ENCODE assay signal across 22 cellular contexts in genomic region chr5:138620661-138621224, GRCh38. TPM values are rescaled to one million over a fixed set of nuclear protein-coding genes. Genes with fewer than 3 reads are reported as not detected.
A peak's percentile ranks its signal among the peaks of the same experiment; 100 is the strongest.
DNase-seq lines count a peak whose midpoint lies in the region; ATAC-seq, FAIRE-seq and TF ChIP-seq lines count a peak whose summit lies in the region.
"Had no signal": no experiment of that assay in that cellular context is flagged by ENCODE, and none has a peak within 500 bp of the region (broad histone marks: within the 10 kb centered on the region; RNA-seq: fewer than 3 reads in every experiment).

No MANE protein-coding gene starts in this region.

- H3K9ac ChIP-seq in K562 (ENCODE audit: insufficient read depth in 1 of 2, low read depth in 2 of 2, low read length in 2 of 2), result no peak overlapping the region
- H3K9ac ChIP-seq: BLaER1 had no signal

- no peak overlapping the region for H3K4me3 ChIP-seq in K562
- H3K4me3 ChIP-seq in suprapubic skin, result no peak overlapping the region
- H3K4me3 ChIP-seq in heart left ventricle, result no peak overlapping the region
- H3K4me3 ChIP-seq: BLaER1, GM23338, HAP-1 had no signal

- H3K27me3 ChIP-seq in K562 (ENCODE audit: control insufficient read depth in 2 of 2, insufficient read depth in 2 of 2, low read length in 2 of 2), result peaks cover 0 to 22% of the 10 kb centered on the region in 2 experiments; a peak in 2 of 5 replicates
- H3K27me3 ChIP-seq in suprapubic skin, result no peaks in the 10 kb centered on the region
- no peaks in the 10 kb centered on the region for H3K27me3 ChIP-seq in heart left ventricle
- H3K27me3 ChIP-seq: BLaER1 had no signal

- in situ Hi-C loops in K562 (cut with MboI), result no loop called here

- intact Hi-C loops in K562 (cut with micrococcal nuclease), result no loop called here
- intact Hi-C loops in heart left ventricle (cut with DNase I), result no loop called here

- H3K79me2 ChIP-seq in K562 (ENCODE audit: control insufficient read depth, insufficient read depth, low read length), result no peaks in the 10 kb centered on the region

- DNase-seq in NCI-H82 (lab: John Stamatoyannopoulos, UW) (peak; percentile 11), NCI-H82 treated with DMSO at 0.1 percent for 48 hours (lab: John Stamatoyannopoulos, UW; ENCODE audit: unreplicated experiment) (no peak), K562 (ENCODE audit: extremely low read depth in 1 of 4, low spot score in 3 of 4) (no peak), islet precursor cell (peak; percentile 40), suprapubic skin (ENCODE audit: low spot score in 2 of 2) (peak; percentile 19 to 23), heart left ventricle (no peak), H4 (ENCODE audit: low spot score) (no peak), NCI-H2081 (lab: John Stamatoyannopoulos, UW) (no peak)
- DNase-seq: Caco-2; CD4-positive, CD25-positive, alpha-beta regulatory T cell; CD8-positive, alpha-beta T cell; DMS153; DND-41 had no signal

- no peak for TF ChIP-seq CTCF in K562 (IDR thresholded peaks at IDR 0.05 in 2 of 3, conservative IDR thresholded peaks at IDR 0.05 in 1 of 3; ENCODE audit: insufficient read depth in 2 of 3, low read depth in 1 of 3, low read length in 3 of 3)
- no peak for TF ChIP-seq CTCF in suprapubic skin (IDR thresholded peaks at IDR 0.05)
- TF ChIP-seq CTCF in heart left ventricle (IDR thresholded peaks at IDR 0.05), result no peak

- no TSS peak for BruUV-seq in K562 (replicated peaks; lab: Mats Ljungman, UMichigan)

- no peak for TF ChIP-seq RAD21 in K562 (CRISPR knock-in tag; conservative IDR thresholded peaks at IDR 0.05 in 1 of 2, IDR thresholded peaks at IDR 0.05 in 1 of 2)

- H3K36me3 ChIP-seq in K562 (ENCODE audit: control insufficient read depth, insufficient read depth, low read length), result no peaks in the 10 kb centered on the region
- no peaks in the 10 kb centered on the region for H3K36me3 ChIP-seq in suprapubic skin
- no peaks in the 10 kb centered on the region for H3K36me3 ChIP-seq in heart left ventricle
- H3K36me3 ChIP-seq: BLaER1, HAP-1 had no signal

- H3K9me3 ChIP-seq in K562 (replicated peaks; ENCODE audit: control insufficient read depth, insufficient read depth, low read depth, low read length), result no peaks in the 10 kb centered on the region
- H3K9me3 ChIP-seq in suprapubic skin, result no peaks in the 10 kb centered on the region
- no peaks in the 10 kb centered on the region for H3K9me3 ChIP-seq in heart left ventricle
- H3K9me3 ChIP-seq: BLaER1, Caco-2, HAP-1 had no signal

- 0 out of 2 replicates have a peak overlapping the region, but pooled peaks have one; percentile 10 for H2AFZ ChIP-seq in K562 (ENCODE audit: low read depth, low read length)
- H2AFZ ChIP-seq: GM23338 had no signal

- ATAC-seq in K562, result no peak
- no peak for ATAC-seq in heart left ventricle
- ATAC-seq: CD8-positive, alpha-beta T cell had no signal

- POLR2A ChIA-PET in K562 (lab: Yijun Ruan, JAX), result interaction anchor here (0.5 to 1.4 kb wide), 5 partner anchors 10 to 673 kb away, joined by 3 read pairs; partner anchors contain the start of gene ETF1

- WGBS in K562 (ENCODE audit: insufficient coverage, low coverage, missing lambda C conversion rate), result 6% methylated on average over 4 of the region's 4 CpGs
- 59% methylated on average over 4 of the region's 4 CpGs for WGBS in suprapubic skin
- 64 to 75% (median 71%) methylated on average over 4 of the region's 4 CpGs for WGBS in heart left ventricle, 4 donors

- TF ChIP-seq POLR2A in K562 (conservative IDR thresholded peaks at IDR 0.05) (no peak), suprapubic skin (IDR thresholded peaks at IDR 0.05) (no peak), heart left ventricle (IDR thresholded peaks at IDR 0.05) (no peak)

- H3K27ac ChIP-seq in K562 (ENCODE audit: extremely low read depth, low read depth, low read length) (no peak overlapping the region), suprapubic skin (no peak overlapping the region), heart left ventricle (no peak overlapping the region)
- H3K27ac ChIP-seq: 22Rv1, BLaER1, C4-2B had no signal

- no peak for FAIRE-seq in K562 (lab: Jason Lieb, UNC)
- FAIRE-seq: A204.1, G401.6, GM18507, H54 had no signal

- H3K4me1 ChIP-seq in K562 (replicated peaks in 1 of 2; ENCODE audit: control insufficient read depth in 2 of 2, insufficient read depth in 2 of 2, low read length in 2 of 2), result no peaks in the 10 kb centered on the region
- H3K4me1 ChIP-seq in suprapubic skin, result peaks cover 20% of the 10 kb centered on the region
- H3K4me1 ChIP-seq in heart left ventricle, result no peaks in the 10 kb centered on the region
- H3K4me1 ChIP-seq: Caco-2, HAP-1 had no signal

- CTCF ChIA-PET in K562 (lab: Yijun Ruan, JAX; ENCODE audit: low intra/inter-chr PET ratio), result no interaction called here

- H3K9me1 ChIP-seq in K562 (ENCODE audit: control insufficient read depth, insufficient read depth, low read length), result no peaks in the 10 kb centered on the region

- H4K20me1 ChIP-seq in K562 (replicated peaks; ENCODE audit: control insufficient read depth, insufficient read depth, low read length), result no peaks in the 10 kb centered on the region
- H4K20me1 ChIP-seq: BLaER1 had no signal

- H3K4me2 ChIP-seq in K562 (ENCODE audit: insufficient read depth, low read length), result no peak overlapping the region
- H3K4me2 ChIP-seq: BLaER1, GM23338 had no signal

- no peak for TF ChIP-seq EP300 in K562 (IDR thresholded peaks at IDR 0.05; ENCODE audit: low read length)
- TF ChIP-seq EP300 in suprapubic skin (IDR thresholded peaks at IDR 0.05), result no peak

TF ChIP-seq in K562, 482 proteins besides CTCF, POLR2A, EP300 and RAD21 (continues in another document):
- no peak for TF ChIP-seq TEAD2 (tag; IDR thresholded peaks at IDR 0.05)
- TF ChIP-seq XRCC4 (IDR thresholded peaks at IDR 0.05; ENCODE audit: extremely low read depth, insufficient read depth, insufficient read length), result no peak
- TF ChIP-seq MEIS2 (IDR thresholded peaks at IDR 0.05; ENCODE audit: partially characterized antibody), result peak; percentile 74
- no peak for TF ChIP-seq BCL6 (CRISPR knock-in tag; IDR thresholded peaks at IDR 0.05)
- no peak for TF ChIP-seq HNRNPLL (IDR thresholded peaks at IDR 0.05; ENCODE audit: low read depth, low read length, poor library complexity, severe bottlenecking)
- 0 out of 2 replicates have a peak, but pooled peaks have one; percentile 34 for TF ChIP-seq ZBTB26 (CRISPR knock-in tag; IDR thresholded peaks at IDR 0.05)
- TF ChIP-seq, protein P1, sequence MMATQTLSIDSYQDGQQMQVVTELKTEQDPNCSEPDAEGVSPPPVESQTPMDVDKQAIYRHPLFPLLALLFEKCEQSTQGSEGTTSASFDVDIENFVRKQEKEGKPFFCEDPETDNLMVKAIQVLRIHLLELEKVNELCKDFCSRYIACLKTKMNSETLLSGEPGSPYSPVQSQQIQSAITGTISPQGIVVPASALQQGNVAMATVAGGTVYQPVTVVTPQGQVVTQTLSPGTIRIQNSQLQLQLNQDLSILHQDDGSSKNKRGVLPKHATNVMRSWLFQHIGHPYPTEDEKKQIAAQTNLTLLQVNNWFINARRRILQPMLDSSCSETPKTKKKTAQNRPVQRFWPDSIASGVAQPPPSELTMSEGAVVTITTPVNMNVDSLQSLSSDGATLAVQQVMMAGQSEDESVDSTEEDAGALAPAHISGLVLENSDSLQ (IDR thresholded peaks at IDR 0.05), result peak; percentile 38; the same call in 1 of the 2 replicates

RNA-seq across cellular contexts. Expression of gene HSPA9, which starts 45.5 kb away (rescaled TPM):
- total RNA-seq in K562 (2011; cell fraction: chromatin; rRNA removed; ENCODE audit: low replicate concordance), result 389 and 542 TPM in 2 replicates
- total RNA-seq in K562 (2011; cell fraction: nucleolus; rRNA removed), result 228 and 277 TPM in 2 replicates
- total RNA-seq in K562 (2011; cell fraction: nucleoplasm; rRNA removed), result 287 and 329 TPM in 2 replicates
- 482 and 583 TPM in 2 replicates for total RNA-seq in K562 (2014; rRNA removed)
- total RNA-seq in K562 (2014; rRNA removed; fragmentation: Illumina TruSeq; extraction: Trizol), result 548 and 597 TPM in 2 replicates
- total RNA-seq in K562 (2015; rRNA removed; fragmentation: Illumina TruSeq; extraction: Trizol), result 522 and 545 TPM in 2 replicates
- total RNA-seq in K562 (2021), result 481 and 498 TPM in 2 replicates
- 296 and 361 TPM in 2 replicates for polyA plus RNA-seq in K562 (2011; rRNA removed)
- 229 and 239 TPM in 2 replicates for polyA plus RNA-seq in K562 (2011; cell fraction: cytosol; rRNA removed)
- 225 and 240 TPM in 2 replicates for polyA plus RNA-seq in K562 (2011; cell fraction: nucleus; rRNA removed)
- 333 and 576 TPM in 2 replicates for polyA plus RNA-seq in K562 (2012)
- 474 and 552 TPM in 2 replicates for polyA plus RNA-seq in K562 (2014; fragmentation: Illumina TruSeq; extraction: Trizol)
- polyA plus RNA-seq in K562 (2014; fragmentation: Nextera tagmentation; extraction: Ambion mirVana), result 100 to 1,000 TPM; 195 to 294 TPM
- 514 and 537 TPM in 2 replicates for polyA plus RNA-seq in K562 (2014; rRNA removed)
- 500 and 528 TPM in 2 replicates for polyA minus RNA-seq in K562 (2011; rRNA and poly(A)+ RNA removed)
- polyA minus RNA-seq in K562 (2011; cell fraction: cytosol; rRNA and poly(A)+ RNA removed), result 329 and 345 TPM in 2 replicates
- 149 and 198 TPM in 2 replicates for polyA minus RNA-seq in K562 (2011; cell fraction: nucleus; rRNA and poly(A)+ RNA removed)
- 100 to 1,000 TPM; 204 to 252 (median 247) TPM for total RNA-seq in suprapubic skin
- total RNA-seq in heart left ventricle, result 100 to 1,000 TPM; 211 to 481 (median 313) TPM
- polyA plus RNA-seq in heart left ventricle, result 100 to 1,000 TPM; 115 to 408 TPM
- 647 and 690 TPM in 2 replicates for total RNA-seq in H4 (2014; rRNA removed; shearing (Covaris generic))

Comparison
In these comparisons a context has a peak if more than half of its experiments do, and no peak if none do; other contexts are left out.
1. DNase-seq: peak in NCI-H82 (single experiment), islet precursor cell (single experiment) and suprapubic skin (2 of 2); none in NCI-H82 treated with DMSO at 0.1 percent for 48 hours (single experiment), K562 (0 of 4), heart left ventricle (0 of 5), H4 (single experiment) and NCI-H2081 (0 of 2).